Comparison of ENCODE assay signal across 8 cellular contexts in the genomic region with DNA sequence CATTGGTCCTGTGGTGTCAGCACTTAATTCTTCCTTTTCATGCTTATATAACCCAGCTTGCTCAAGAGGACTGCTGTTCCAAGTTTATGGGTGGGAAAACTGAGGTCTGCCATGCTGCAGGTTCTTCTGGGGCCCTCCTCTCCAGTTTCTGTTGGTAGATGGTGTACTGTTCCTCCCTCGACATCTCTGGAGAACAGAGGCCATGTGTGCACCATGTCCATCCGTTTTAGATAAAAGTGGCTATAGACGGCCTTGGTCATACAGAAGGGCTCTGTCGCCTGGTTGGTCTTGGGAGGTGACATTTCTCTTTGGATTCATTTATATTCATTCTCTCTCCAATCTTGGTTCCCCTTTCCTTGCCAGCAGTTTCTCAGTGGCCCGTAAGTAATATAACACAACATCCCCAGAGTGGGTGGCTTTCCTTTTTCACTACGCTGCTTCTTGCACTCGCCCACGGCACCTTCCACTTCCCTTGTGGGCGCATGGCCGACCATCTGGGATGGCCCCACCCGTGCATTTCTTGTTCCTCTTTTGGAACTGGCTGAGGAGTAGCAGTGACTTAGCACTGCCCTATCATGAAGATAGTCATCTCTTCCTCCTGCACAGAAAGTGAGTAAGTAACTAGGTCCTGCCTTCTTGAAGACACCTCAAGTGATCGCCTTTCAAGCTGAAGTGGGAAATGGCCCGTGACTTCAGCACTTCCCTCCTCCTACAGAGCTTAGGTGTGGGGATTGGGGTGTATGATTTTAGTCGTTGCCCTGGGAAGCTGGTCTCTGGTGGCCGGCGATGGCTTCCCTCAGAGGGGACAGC.
DNase-seq lines count a peak whose midpoint lies in the region; ATAC-seq and TF ChIP-seq lines count a peak whose summit lies in the region.

No MANE protein-coding gene starts in this region.

- H3K27ac ChIP-seq in epithelial cell of prostate: peak overlapping the region; percentile 96

- H3K27me3 Mint-ChIP-seq in chondrocyte (ENCODE audit: low read depth): no peaks in the 10 kb centered on the region

- H3K36me3 Mint-ChIP-seq in chondrocyte (ENCODE audit: low read depth): peaks cover 22% of the 10 kb centered on the region

- no peaks in the 10 kb centered on the region for H3K9me3 Mint-ChIP-seq in chondrocyte (ENCODE audit: low read depth)

- ATAC-seq in GM18505 (IDR thresholded peaks at IDR 0.05; ENCODE audit: unreplicated experiment) (peak; percentile 89), GM21529 (IDR thresholded peaks at IDR 0.05; ENCODE audit: unreplicated experiment) (peak; percentile 95)

- no peak overlapping the region for H3K27ac Mint-ChIP-seq in chondrocyte (ENCODE audit: unreplicated experiment)

- TF ChIP-seq CTCF in chondrocyte (IDR thresholded peaks at IDR 0.05): no peak

- peak; percentile 26 for TF ChIP-seq POLR2A in GM18505 (IDR thresholded peaks at IDR 0.05; ENCODE audit: borderline replicate concordance, extremely low read depth, insufficient read depth, insufficient read length)

- DNase-seq in Kasumi-1 (lab: John Stamatoyannopoulos, UW): peak; percentile 94 to 95
- DNase-seq in epithelial cell of prostate (ENCODE audit: low read depth, low spot score): no peak
- DNase-seq in renal cortical epithelial cell (ENCODE audit: low read depth): peak; percentile 33
- no peak for DNase-seq in chondrocyte (ENCODE audit: low spot score)
- DNase-seq in iPS-NIHi7 (ENCODE audit: extremely low spot score): no peak
- DNase-seq in DMS153 (lab: John Stamatoyannopoulos, UW): no peak

- peaks cover 10% of the 10 kb centered on the region for H3K4me1 Mint-ChIP-seq in chondrocyte (ENCODE audit: low read depth)

- no peak overlapping the region for H3K4me3 Mint-ChIP-seq in chondrocyte (ENCODE audit: unreplicated experiment)

Comparison
In these comparisons a context has a peak if more than half of its experiments do, and no peak if none do; other contexts are left out.
1. DNase-seq: peak in Kasumi-1 (2 of 2) and renal cortical epithelial cell (single experiment); none in epithelial cell of prostate (single experiment), chondrocyte (single experiment), iPS-NIHi7 (single experiment) and DMS153 (single experiment).